Comparison of ENCODE assay signal across 8 cellular contexts in genomic region chr7:106736508-106737201, GRCh38.
DNase-seq lines count a peak whose midpoint lies in the region; ATAC-seq and TF ChIP-seq lines count a peak whose summit lies in the region.

No MANE protein-coding gene starts in this region.

- peak overlapping the region in 1 of 3 donors; percentile 4 for H3K4me3 ChIP-seq in breast epithelium
- H3K4me3 ChIP-seq in left lung, result no peak overlapping the region

- H3K27ac ChIP-seq in breast epithelium (peak overlapping the region; percentile 45 to 49), left lung (no peak overlapping the region)

- H3K9me3 ChIP-seq in breast epithelium (no peaks in the 10 kb centered on the region), left lung (peaks cover 0 to 2% of the 10 kb centered on the region in 2 donors)

- H3K4me1 ChIP-seq in breast epithelium (no peaks in the 10 kb centered on the region), left lung (peaks cover 2 to 16% of the 10 kb centered on the region in 2 donors)

- intact Hi-C loops in breast epithelium (cut with DNase I; ENCODE audit: low total_unique reads) (no loop called here), left lung (cut with DNase I) (loop anchor here in 1 of 2 donors (5.0 to 10.0 kb wide), 3 partner anchors 74 to 559 kb away; partner anchors contain the start of gene CCDC71L)

- H3K36me3 ChIP-seq in breast epithelium, result no peaks in the 10 kb centered on the region
- H3K36me3 ChIP-seq in left lung, result no peaks in the 10 kb centered on the region

- TF ChIP-seq CTCF in breast epithelium (IDR thresholded peaks at IDR 0.05) (peak; percentile 55 to 69 (median 68)), left lung (IDR thresholded peaks at IDR 0.05) (peak; percentile 51 to 74)

- peak; percentile 99 for ATAC-seq in left lung

- no peak for TF ChIP-seq POLR2A in breast epithelium (IDR thresholded peaks at IDR 0.05)

- DNase-seq in activated CD4-positive, CD25-positive, alpha-beta regulatory T cell (lab: John Stamatoyannopoulos, UW), result peak in 3 of 4 experiments; percentile 1 to 16 (median 6)
- DNase-seq in activated CD4-positive, CD25-positive, alpha-beta regulatory T cell treated with anti-CD3 and anti-CD28 coated beads, Interleukin-2, amount 50 U/mL, for 72 hours, result no peak
- DNase-seq in H4 (ENCODE audit: low spot score) (peak; percentile 71), Kasumi-1 (lab: John Stamatoyannopoulos, UW) (peak; percentile 89 to 90), SW 1271 (lab: John Stamatoyannopoulos, UW) (peak; percentile 4 to 79), breast epithelium (ENCODE audit: low spot score in 2 of 2) (peak in 1 of 2 donors; percentile 25), left lung (no peak), stromal cell of bone marrow (ENCODE audit: low read depth) (peak; percentile 79)

- H3K27me3 ChIP-seq in breast epithelium (no peaks in the 10 kb centered on the region), left lung (no peaks in the 10 kb centered on the region)

Comparison
In these comparisons a context has a peak if more than half of its experiments do, and no peak if none do; other contexts are left out.
1. DNase-seq: peak in activated CD4-positive, CD25-positive, alpha-beta regulatory T cell (3 of 4), H4 (single experiment), Kasumi-1 (2 of 2), SW 1271 (2 of 2) and stromal cell of bone marrow (single experiment); none in activated CD4-positive, CD25-positive, alpha-beta regulatory T cell treated with anti-CD3 and anti-CD28 coated beads, Interleukin-2, amount 50 U/mL, for 72 hours (single experiment) and left lung (0 of 2).
2. H3K27ac ChIP-seq: peak in breast epithelium (2 of 2); none in left lung (0 of 2).